8 cellular contexts compared by ENCODE assay signal in the genomic region with DNA sequence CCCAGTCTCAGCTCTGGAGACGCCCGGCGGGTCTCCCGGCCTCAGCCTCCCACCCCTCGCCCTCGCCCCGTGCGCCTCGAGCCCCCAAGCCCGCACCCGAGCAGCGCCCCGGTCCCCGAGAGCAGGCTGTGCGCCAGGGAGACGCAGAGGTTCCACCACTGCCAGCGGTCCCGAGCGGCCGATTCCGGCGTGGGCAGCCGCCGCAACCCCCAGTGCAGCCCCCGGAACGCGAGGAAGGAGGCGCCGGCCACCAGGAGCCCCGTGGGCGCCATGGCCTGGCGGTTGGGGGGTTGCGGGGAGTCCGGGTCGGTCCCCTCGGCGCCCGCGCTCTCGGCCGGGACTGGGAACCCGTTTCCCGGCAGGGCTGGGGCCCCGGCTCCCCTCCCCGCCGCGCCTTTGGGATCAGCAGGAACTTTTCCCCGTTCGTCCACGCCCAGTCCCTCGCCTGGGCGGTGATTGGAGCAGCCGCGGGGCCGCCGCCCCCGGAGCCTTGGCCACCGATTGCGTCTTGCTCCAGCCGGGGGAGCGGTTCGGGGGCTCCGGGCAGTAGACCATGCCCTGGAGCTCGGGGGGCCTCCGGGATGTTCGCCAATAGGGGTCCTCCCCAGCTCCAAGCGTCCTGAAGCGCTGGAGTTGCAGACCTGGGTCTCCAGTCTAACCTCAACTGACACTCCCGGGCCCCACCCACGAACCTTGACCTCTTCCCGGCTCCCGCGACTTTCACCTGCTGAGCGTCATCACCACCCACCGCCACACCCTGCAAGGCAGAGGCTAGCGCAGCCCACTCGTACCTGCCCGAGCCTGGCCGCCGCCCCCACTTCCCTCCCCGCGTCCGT. TPM values are rescaled to one million over a fixed set of nuclear protein-coding genes. Genes with fewer than 3 reads are reported as not detected.
A peak's percentile ranks its signal among the peaks of the same experiment; 100 is the strongest.
DNase-seq lines count a peak whose midpoint lies in the region; ATAC-seq and TF ChIP-seq lines count a peak whose summit lies in the region.

A gene with protein sequence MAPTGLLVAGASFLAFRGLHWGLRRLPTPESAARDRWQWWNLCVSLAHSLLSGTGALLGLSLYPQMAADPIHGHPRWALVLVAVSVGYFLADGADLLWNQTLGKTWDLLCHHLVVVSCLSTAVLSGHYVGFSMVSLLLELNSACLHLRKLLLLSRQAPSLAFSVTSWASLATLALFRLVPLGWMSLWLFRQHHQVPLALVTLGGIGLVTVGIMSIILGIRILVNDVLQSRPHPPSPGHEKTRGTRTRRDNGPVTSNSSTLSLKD (minus strand): TSS at position 407 of the 836 bp plus-strand sequence. CDS start 135 bp downstream, at position 272.

- peaks cover 33% of the 10 kb centered on the region for H3K79me2 ChIP-seq in GM23248 (ENCODE audit: insufficient read depth)

- peak; percentile 89 for DNase-seq in AG08396 (ENCODE audit: low spot score)
- DNase-seq in GM23248, result peak; percentile 87
- DNase-seq in WERI-Rb-1, result peak; percentile 66
- DNase-seq in fibroblast of peridontal ligament (ENCODE audit: extremely low read depth), result peak; percentile 59
- no peak for DNase-seq in natural killer cell
- DNase-seq in occipital lobe (lab: John Stamatoyannopoulos, UW), result no peak

- peaks cover 41% of the 10 kb centered on the region for H3F3A ChIP-seq in GM23248 (ENCODE audit: insufficient read depth)

- peaks cover 30% of the 10 kb centered on the region for H3K36me3 ChIP-seq in GM23248 (ENCODE audit: low read depth)
- H3K36me3 ChIP-seq in WERI-Rb-1, result no peaks in the 10 kb centered on the region

- WGBS in GM23248 (ENCODE audit: low coverage in 1 of 2, low lambda C conversion rate in 2 of 2, missing lambda C conversion rate in 2 of 2), 2 experiments, result 2% methylated on average over 66 to 70 of the region's 83 CpGs

- H3K4me1 Mint-ChIP-seq in natural killer cell, result peaks cover 11 to 31% of the 10 kb centered on the region in 2 donors

- H3K27ac ChIP-seq in GM23248 (peak within 1 kb of the TSS; percentile 48), WERI-Rb-1 (no peak within 1 kb of the TSS)

- H3K27ac Mint-ChIP-seq in natural killer cell, result no peak within 1 kb of the TSS

- no peaks in the 10 kb centered on the region for H3K9me2 ChIP-seq in GM23248 (ENCODE audit: insufficient read depth)

- intact Hi-C loops in natural killer cell (cut with micrococcal nuclease), result loop anchor here (10.0 kb wide), 1 partner anchor 325 kb away; a partner anchor contains a TSS

- TF ChIP-seq CTCF in WERI-Rb-1 (IDR thresholded peaks at IDR 0.05; ENCODE audit: low read depth, low read length) (no peak), natural killer cell (IDR thresholded peaks at IDR 0.05) (no peak)

- in situ Hi-C loops in GM23248 (cut with MboI), result no loop called here

- peaks cover 7 to 12% of the 10 kb centered on the region in 2 donors for H3K27me3 Mint-ChIP-seq in natural killer cell (ENCODE audit: low read depth in 2 of 2)

- peaks cover 21% of the 10 kb centered on the region; the same call in 1 of the 2 replicates for H4K20me1 ChIP-seq in GM23248 (ENCODE audit: insufficient read depth)

- no peaks in the 10 kb centered on the region for H3K27me3 ChIP-seq in GM23248 (replicated peaks; ENCODE audit: insufficient read depth)
- H3K27me3 ChIP-seq in WERI-Rb-1 (ENCODE audit: insufficient read depth, low read depth, severe bottlenecking), result no peaks in the 10 kb centered on the region

- H2AFZ ChIP-seq in GM23248, result peak within 1 kb of the TSS; percentile 22; the same call in 1 of the 2 replicates

- H3K36me3 Mint-ChIP-seq in natural killer cell, result peaks cover 8% of the 10 kb centered on the region

- peak within 1 kb of the TSS; percentile 73 for H3K9ac ChIP-seq in GM23248

- no peaks in the 10 kb centered on the region for H3K9me3 Mint-ChIP-seq in natural killer cell

- H3K4me3 Mint-ChIP-seq in natural killer cell, result peak within 1 kb of the TSS; percentile 77

- H3K4me3 ChIP-seq in GM23248 (peak within 1 kb of the TSS; percentile 66), WERI-Rb-1 (ENCODE audit: low read depth, low read length) (peak within 1 kb of the TSS; percentile 68)

- peak in 2 of 3 donors; percentile 27 to 39 for ATAC-seq in natural killer cell
- no peak for ATAC-seq in HG03521 (IDR thresholded peaks at IDR 0.05; ENCODE audit: unreplicated experiment)
- ATAC-seq in GM21786 (IDR thresholded peaks at IDR 0.05; ENCODE audit: unreplicated experiment), result no peak

- H3K4me2 ChIP-seq in GM23248 (ENCODE audit: unreplicated experiment), result peak within 1 kb of the TSS; percentile 81

- H3K4me1 ChIP-seq in GM23248 (ENCODE audit: insufficient read depth), result peaks cover 33% of the 10 kb centered on the region

- no peaks in the 10 kb centered on the region for H3K9me3 ChIP-seq in GM23248 (ENCODE audit: low read depth)
- no peaks in the 10 kb centered on the region for H3K9me3 ChIP-seq in WERI-Rb-1 (ENCODE audit: severe bottlenecking)

RNA-seq across cellular contexts. Expression of the gene that starts here (rescaled TPM):
- total RNA-seq in GM23248 (2014; rRNA removed; shearing (Covaris generic)), result 2.2 and 2.8 TPM in 2 replicates
- polyA plus RNA-seq in GM23248 (2016; fragmentation: Nextera tagmentation; extraction: Ambion mirVana), result 2.2 and 2.4 TPM in 2 replicates
- total RNA-seq in natural killer cell (under 1 TPM; 0.18 to 0.28 (median 0.28) TPM), occipital lobe (0.47 TPM)

Comparison
In these comparisons a context has a peak if more than half of its experiments do, and no peak if none do; other contexts are left out.
1. Peak in ATAC-seq in natural killer cell; RNA of the gene not detected or under 1 TPM.
2. DNase-seq: peak in AG08396 (single experiment), GM23248 (single experiment), WERI-Rb-1 (single experiment) and fibroblast of peridontal ligament (single experiment); none in natural killer cell (single experiment) and occipital lobe (single experiment).